Comparison of ENCODE assay signal across 1 cellular context in the genomic region with DNA sequence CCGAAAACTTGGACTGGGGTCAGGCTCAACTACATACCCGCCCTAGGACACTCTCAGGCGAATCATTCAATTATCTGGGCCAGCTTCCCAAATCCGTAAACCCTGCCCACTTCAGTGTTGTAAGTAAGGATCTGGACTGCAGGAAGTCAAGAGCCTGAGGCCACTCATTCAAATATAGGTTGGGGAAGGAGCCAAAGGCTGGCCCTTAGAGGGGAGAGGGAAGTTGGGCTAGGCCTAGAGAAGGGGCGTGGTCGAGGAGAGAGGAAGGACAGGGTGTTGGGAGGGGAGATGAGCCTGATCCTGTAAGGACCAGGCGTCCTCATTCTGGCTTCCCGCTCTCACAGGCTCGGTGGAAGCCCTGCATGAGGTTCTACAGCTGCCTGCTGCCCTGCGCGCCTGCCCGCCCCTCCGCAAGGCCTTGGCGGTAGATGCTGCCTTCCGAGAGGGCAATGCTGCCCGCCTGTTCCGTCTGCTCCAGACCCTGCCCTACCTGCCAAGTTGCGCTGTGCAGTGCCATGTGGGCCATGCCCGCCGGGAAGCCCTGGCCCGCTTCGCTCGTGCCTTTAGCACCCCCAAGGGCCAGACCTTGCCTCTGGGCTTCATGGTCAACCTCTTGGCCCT.
TF ChIP-seq lines count a peak whose summit lies in the region.

No MANE protein-coding gene starts in this region.

TF ChIP-seq in HepG2, 621 proteins besides CTCF, POLR2A, EP300 and RAD21:
- no peak for TF ChIP-seq SNAPC2 (CRISPR knock-in tag; IDR thresholded peaks at IDR 0.05)
- TF ChIP-seq GPN1 (CRISPR knock-in tag; IDR thresholded peaks at IDR 0.05; ENCODE audit: borderline replicate concordance) = no peak
- TF ChIP-seq HNRNPL (IDR thresholded peaks at IDR 0.05; ENCODE audit: low read depth, low read length) = peak; percentile 70; the same call in 1 of the 2 replicates
- TF ChIP-seq CBX2 (IDR thresholded peaks at IDR 0.05; ENCODE audit: low read depth, low read length) = no peak
- no peak for TF ChIP-seq CBX2 (CRISPR knock-in tag; IDR thresholded peaks at IDR 0.05; ENCODE audit: low read depth)
- TF ChIP-seq, protein P1, sequence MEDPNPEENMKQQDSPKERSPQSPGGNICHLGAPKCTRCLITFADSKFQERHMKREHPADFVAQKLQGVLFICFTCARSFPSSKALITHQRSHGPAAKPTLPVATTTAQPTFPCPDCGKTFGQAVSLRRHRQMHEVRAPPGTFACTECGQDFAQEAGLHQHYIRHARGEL (CRISPR knock-in tag; IDR thresholded peaks at IDR 0.05) = no peak
- TF ChIP-seq RBFOX2 (IDR thresholded peaks at IDR 0.05; ENCODE audit: low read depth, low read length) = peak; percentile 67
- no peak for TF ChIP-seq CENPT (CRISPR knock-in tag; IDR thresholded peaks at IDR 0.05; ENCODE audit: low read depth)
- TF ChIP-seq AGO2 (optimal IDR thresholded peaks at IDR 0.05; ENCODE audit: low read depth, low read length) = peak; percentile 81
- no peak for TF ChIP-seq ZSCAN25 (CRISPR knock-in tag; IDR thresholded peaks at IDR 0.05)
- TF ChIP-seq ZNF784 (CRISPR knock-in tag; IDR thresholded peaks at IDR 0.05; ENCODE audit: borderline replicate concordance) = no peak
- TF ChIP-seq ZNF713 (CRISPR knock-in tag; IDR thresholded peaks at IDR 0.05) = no peak
- TF ChIP-seq FOXP1 (IDR thresholded peaks at IDR 0.05) = no peak
- TF ChIP-seq FOXP1 (CRISPR knock-in tag; IDR thresholded peaks at IDR 0.05) = no peak
- no peak for TF ChIP-seq IRF2 (CRISPR knock-in tag; IDR thresholded peaks at IDR 0.05)
- no peak for TF ChIP-seq REL (CRISPR knock-in tag; conservative IDR thresholded peaks at IDR 0.05)
- peak; percentile 32 for TF ChIP-seq ZNF687 (CRISPR knock-in tag; IDR thresholded peaks at IDR 0.05)
- TF ChIP-seq ZNF329 (CRISPR knock-in tag; IDR thresholded peaks at IDR 0.05; ENCODE audit: low read depth) = no peak
